1 cellular context compared by ENCODE assay signal in genomic region chr4:174241162-174241561, GRCh38.
TF ChIP-seq lines count a peak whose summit lies in the region.

No MANE protein-coding gene starts in this region.

TF ChIP-seq in GM23338, 12 proteins besides CTCF, POLR2A, EP300 and RAD21 (continued from another document):
- TF ChIP-seq, protein P1, sequence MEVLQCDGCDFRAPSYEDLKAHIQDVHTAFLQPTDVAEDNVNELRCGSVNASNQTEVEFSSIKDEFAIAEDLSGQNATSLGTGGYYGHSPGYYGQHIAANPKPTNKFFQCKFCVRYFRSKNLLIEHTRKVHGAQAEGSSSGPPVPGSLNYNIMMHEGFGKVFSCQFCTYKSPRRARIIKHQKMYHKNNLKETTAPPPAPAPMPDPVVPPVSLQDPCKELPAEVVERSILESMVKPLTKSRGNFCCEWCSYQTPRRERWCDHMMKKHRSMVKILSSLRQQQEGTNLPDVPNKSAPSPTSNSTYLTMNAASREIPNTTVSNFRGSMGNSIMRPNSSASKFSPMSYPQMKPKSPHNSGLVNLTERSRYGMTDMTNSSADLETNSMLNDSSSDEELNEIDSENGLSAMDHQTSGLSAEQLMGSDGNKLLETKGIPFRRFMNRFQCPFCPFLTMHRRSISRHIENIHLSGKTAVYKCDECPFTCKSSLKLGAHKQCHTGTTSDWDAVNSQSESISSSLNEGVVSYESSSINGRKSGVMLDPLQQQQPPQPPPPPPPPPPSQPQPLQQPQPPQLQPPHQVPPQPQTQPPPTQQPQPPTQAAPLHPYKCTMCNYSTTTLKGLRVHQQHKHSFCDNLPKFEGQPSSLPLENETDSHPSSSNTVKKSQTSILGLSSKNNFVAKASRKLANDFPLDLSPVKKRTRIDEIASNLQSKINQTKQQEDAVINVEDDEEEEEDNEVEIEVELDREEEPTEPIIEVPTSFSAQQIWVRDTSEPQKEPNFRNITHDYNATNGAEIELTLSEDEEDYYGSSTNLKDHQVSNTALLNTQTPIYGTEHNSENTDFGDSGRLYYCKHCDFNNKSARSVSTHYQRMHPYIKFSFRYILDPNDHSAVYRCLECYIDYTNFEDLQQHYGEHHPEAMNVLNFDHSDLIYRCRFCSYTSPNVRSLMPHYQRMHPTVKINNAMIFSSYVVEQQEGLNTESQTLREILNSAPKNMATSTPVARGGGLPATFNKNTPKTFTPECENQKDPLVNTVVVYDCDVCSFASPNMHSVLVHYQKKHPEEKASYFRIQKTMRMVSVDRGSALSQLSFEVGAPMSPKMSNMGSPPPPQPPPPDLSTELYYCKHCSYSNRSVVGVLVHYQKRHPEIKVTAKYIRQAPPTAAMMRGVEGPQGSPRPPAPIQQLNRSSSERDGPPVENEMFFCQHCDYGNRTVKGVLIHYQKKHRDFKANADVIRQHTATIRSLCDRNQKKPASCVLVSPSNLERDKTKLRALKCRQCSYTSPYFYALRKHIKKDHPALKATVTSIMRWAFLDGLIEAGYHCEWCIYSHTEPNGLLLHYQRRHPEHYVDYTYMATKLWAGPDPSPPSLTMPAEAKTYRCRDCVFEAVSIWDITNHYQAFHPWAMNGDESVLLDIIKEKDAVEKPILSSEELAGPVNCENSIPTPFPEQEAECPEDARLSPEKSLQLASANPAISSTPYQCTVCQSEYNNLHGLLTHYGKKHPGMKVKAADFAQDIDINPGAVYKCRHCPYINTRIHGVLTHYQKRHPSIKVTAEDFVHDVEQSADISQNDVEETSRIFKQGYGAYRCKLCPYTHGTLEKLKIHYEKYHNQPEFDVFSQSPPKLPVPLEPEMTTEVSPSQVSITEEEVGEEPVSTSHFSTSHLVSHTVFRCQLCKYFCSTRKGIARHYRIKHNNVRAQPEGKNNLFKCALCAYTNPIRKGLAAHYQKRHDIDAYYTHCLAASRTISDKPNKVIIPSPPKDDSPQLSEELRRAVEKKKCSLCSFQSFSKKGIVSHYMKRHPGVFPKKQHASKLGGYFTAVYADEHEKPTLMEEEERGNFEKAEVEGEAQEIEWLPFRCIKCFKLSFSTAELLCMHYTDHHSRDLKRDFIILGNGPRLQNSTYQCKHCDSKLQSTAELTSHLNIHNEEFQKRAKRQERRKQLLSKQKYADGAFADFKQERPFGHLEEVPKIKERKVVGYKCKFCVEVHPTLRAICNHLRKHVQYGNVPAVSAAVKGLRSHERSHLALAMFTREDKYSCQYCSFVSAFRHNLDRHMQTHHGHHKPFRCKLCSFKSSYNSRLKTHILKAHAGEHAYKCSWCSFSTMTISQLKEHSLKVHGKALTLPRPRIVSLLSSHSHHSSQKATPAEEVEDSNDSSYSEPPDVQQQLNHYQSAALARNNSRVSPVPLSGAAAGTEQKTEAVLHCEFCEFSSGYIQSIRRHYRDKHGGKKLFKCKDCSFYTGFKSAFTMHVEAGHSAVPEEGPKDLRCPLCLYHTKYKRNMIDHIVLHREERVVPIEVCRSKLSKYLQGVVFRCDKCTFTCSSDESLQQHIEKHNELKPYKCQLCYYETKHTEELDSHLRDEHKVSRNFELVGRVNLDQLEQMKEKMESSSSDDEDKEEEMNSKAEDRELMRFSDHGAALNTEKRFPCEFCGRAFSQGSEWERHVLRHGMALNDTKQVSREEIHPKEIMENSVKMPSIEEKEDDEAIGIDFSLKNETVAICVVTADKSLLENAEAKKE (CRISPR knock-in tag; IDR thresholded peaks at IDR 0.05): no peak
- TF ChIP-seq JUNB (IDR thresholded peaks at IDR 0.05; ENCODE audit: unreplicated experiment) (no peak), POLR2AphosphoS5 (IDR thresholded peaks at IDR 0.05; ENCODE audit: low read depth) (no peak), ETS1 (IDR thresholded peaks at IDR 0.05) (no peak), ZNF331 (CRISPR knock-in tag; IDR thresholded peaks at IDR 0.05; ENCODE audit: low read depth) (no peak), STAT1 (IDR thresholded peaks at IDR 0.05; ENCODE audit: unreplicated experiment) (no peak), CREB1 (CRISPR knock-in tag; IDR thresholded peaks at IDR 0.05; ENCODE audit: low read depth) (no peak), EZH2 (IDR thresholded peaks at IDR 0.05; ENCODE audit: low read depth, unreplicated experiment) (no peak), NANOG (IDR thresholded peaks at IDR 0.05; ENCODE audit: borderline replicate concordance) (no peak), ZNF114 (CRISPR knock-in tag; IDR thresholded peaks at IDR 0.05) (no peak), EZH2phosphoT487 (IDR thresholded peaks at IDR 0.05; ENCODE audit: unreplicated experiment) (no peak)
